ENCODE assay signal across 8 cellular contexts in the genomic region with DNA sequence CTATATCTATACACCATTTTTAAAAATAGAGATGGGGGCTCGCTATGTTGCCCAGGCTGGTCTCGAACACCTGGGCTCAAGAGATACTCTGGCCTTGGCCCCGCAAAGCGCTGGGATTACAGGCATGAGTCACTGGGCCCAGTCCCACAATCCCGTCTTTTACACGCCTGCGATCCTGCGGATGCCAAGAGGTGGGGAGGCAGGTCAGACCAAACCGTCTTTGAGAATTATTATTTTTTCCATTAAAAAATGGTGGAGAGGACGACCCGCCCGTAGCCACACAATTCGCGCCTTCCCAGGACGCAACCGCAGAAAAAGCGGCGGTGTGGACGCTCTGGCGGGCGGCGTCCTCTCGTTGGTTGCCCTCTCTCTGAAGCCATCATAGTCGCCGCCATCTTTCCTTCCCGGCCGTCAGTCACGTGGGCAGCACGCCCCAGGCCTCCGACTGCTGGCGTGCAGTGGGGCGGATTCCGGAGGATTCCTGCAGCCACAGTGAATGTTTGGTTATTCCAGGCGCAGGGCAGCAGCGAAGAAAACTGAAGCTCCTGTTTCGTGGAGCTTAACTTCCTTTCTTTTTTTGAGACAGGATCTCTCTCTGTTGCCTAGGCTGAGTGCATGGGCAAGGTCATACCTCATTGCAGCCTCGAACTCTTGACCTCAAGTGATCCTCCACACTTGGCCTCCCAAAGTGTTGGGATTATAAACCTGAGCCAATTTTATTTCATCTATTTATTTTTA. TPM values are rescaled to one million over a fixed set of nuclear protein-coding genes. Genes with fewer than 3 reads are reported as not detected.
A peak's percentile ranks its signal among the peaks of the same experiment; 100 is the strongest.
DNase-seq lines count a peak whose midpoint lies in the region; ATAC-seq, FAIRE-seq and TF ChIP-seq lines count a peak whose summit lies in the region.

No MANE protein-coding gene starts in this region.

- no peaks in the 10 kb centered on the region for H3K4me1 ChIP-seq in small intestine (ENCODE audit: control insufficient read depth in 2 of 2, insufficient read depth in 1 of 2, low read depth in 1 of 2, low read length in 1 of 2)

- H3K27ac ChIP-seq in CD4-positive, alpha-beta T cell (ENCODE audit: low read depth, low read length), result peak overlapping the region; percentile 10
- peak overlapping the region; percentile 52 to 89 for H3K27ac ChIP-seq in small intestine (ENCODE audit: low read depth in 1 of 2, low read length in 1 of 2)

- no peaks in the 10 kb centered on the region for H3K9me3 ChIP-seq in CD4-positive, alpha-beta T cell (ENCODE audit: control insufficient read depth, low read length)
- H3K9me3 ChIP-seq in small intestine (ENCODE audit: control insufficient read depth, low read depth), result no peaks in the 10 kb centered on the region

- FAIRE-seq in small intestine (lab: Jason Lieb, UNC), result no peak

- H3K4me1 Mint-ChIP-seq in CD4-positive, alpha-beta T cell (ENCODE audit: low read depth), result peaks cover 10% of the 10 kb centered on the region
- peaks cover 10 to 11% of the 10 kb centered on the region in 2 donors for H3K4me1 Mint-ChIP-seq in immature natural killer cell

- DNase-seq in CD4-positive, alpha-beta T cell, result peak; percentile 56 to 80 (median 71)
- DNase-seq in NCI-H2029 (lab: John Stamatoyannopoulos, UW) (peak; percentile 69), cardiac fibroblast (ENCODE audit: low read depth in 2 of 2) (peak; percentile 91 to 93), immature natural killer cell (peak; percentile 68 to 72 (median 71)), small intestine (peak; percentile 89)
- peak; percentile 46 to 66 (median 59) for DNase-seq in activated CD4-positive, CD25-positive, alpha-beta regulatory T cell (lab: John Stamatoyannopoulos, UW)

- H3K27me3 Mint-ChIP-seq in CD4-positive, alpha-beta T cell, result no peaks in the 10 kb centered on the region
- H3K27me3 Mint-ChIP-seq in immature natural killer cell (ENCODE audit: low read depth in 3 of 3), result peaks cover 2 to 5% (median 2%) of the 10 kb centered on the region in 3 donors

- no peaks in the 10 kb centered on the region for H3K36me3 ChIP-seq in small intestine (ENCODE audit: control insufficient read depth in 2 of 2, insufficient read depth in 2 of 2, low read length in 2 of 2)

- CTCF ChIA-PET in CD4-positive, alpha-beta T cell (lab: Charles Lee), result interaction anchor here (0.6 to 0.9 kb wide), 2 partner anchors 15 to 888 kb away, joined by 3 read pairs; partner anchors contain the start of gene SLC12A9

- H3K36me3 Mint-ChIP-seq in CD4-positive, alpha-beta T cell (ENCODE audit: low read depth), result no peaks in the 10 kb centered on the region
- H3K36me3 Mint-ChIP-seq in immature natural killer cell, result no peaks in the 10 kb centered on the region

- POLR2A ChIA-PET in CD4-positive, alpha-beta T cell (lab: Charles Lee), result interaction anchor here (0.6 to 1.2 kb wide), 4 partner anchors 15 to 119 kb away, joined by 3 to 8 read pairs (median 4); partner anchors contain the start of genes SLC12A9 and SRRT

- peak overlapping the region; percentile 76 for H3K27ac Mint-ChIP-seq in CD4-positive, alpha-beta T cell
- H3K27ac Mint-ChIP-seq in immature natural killer cell, result peak overlapping the region in 5 of 6 donors; percentile 51 to 88 (median 86)

- H3K27me3 ChIP-seq in CD4-positive, alpha-beta T cell (ENCODE audit: control insufficient read depth, insufficient read depth, low read length), result no peaks in the 10 kb centered on the region
- no peaks in the 10 kb centered on the region for H3K27me3 ChIP-seq in small intestine (ENCODE audit: control insufficient read depth in 2 of 2, insufficient read depth in 2 of 2, low read length in 2 of 2)

- no peak for TF ChIP-seq CTCF in CD4-positive, alpha-beta T cell (IDR thresholded peaks at IDR 0.05)
- no peak for TF ChIP-seq CTCF in cardiac fibroblast (IDR thresholded peaks at IDR 0.05; ENCODE audit: low read depth, low read length)

- H3K9me3 Mint-ChIP-seq in CD4-positive, alpha-beta T cell, result no peaks in the 10 kb centered on the region
- H3K9me3 Mint-ChIP-seq in immature natural killer cell, result no peaks in the 10 kb centered on the region

- WGBS in small intestine, 3 donors, result 2 to 4% (median 3%) methylated on average over 37 of the region's 37 CpGs

- peak; percentile 99 for ATAC-seq in CD4-positive, alpha-beta T cell (ENCODE audit: poor library complexity)
- peak; percentile 64 for ATAC-seq in GM21717 (IDR thresholded peaks at IDR 0.05; ENCODE audit: unreplicated experiment)
- ATAC-seq in GM21367 (IDR thresholded peaks at IDR 0.05; ENCODE audit: unreplicated experiment), result no peak

- peak overlapping the region; percentile 85 for H3K4me3 Mint-ChIP-seq in CD4-positive, alpha-beta T cell
- peak overlapping the region; percentile 87 to 93 (median 87) for H3K4me3 Mint-ChIP-seq in immature natural killer cell

- H3K4me3 ChIP-seq in cardiac fibroblast (replicated peaks in 1 of 2; ENCODE audit: low read depth in 2 of 2, low read length in 2 of 2) (peak overlapping the region; percentile 13 to 33), small intestine (ENCODE audit: low read depth in 1 of 2, low read length in 2 of 2) (peak overlapping the region in 1 of 2 donors; percentile 36)

- intact Hi-C loops in CD4-positive, alpha-beta T cell (cut with DNase I, micrococcal nuclease), result loop anchor here in 1 of 2 experiments (5.0 to 10.0 kb wide), 4 partner anchors 130 to 1222 kb away; partner anchors contain the start of genes FIS1, POP7, ZKSCAN1 and ZSCAN25

RNA-seq across cellular contexts. Expression of gene EPHB4, which starts 9.9 kb away (rescaled TPM):
- total RNA-seq in CD4-positive, alpha-beta T cell, result 1 to 10 TPM; 8.4 to 8.9 TPM
- polyA plus RNA-seq in immature natural killer cell (under 1 TPM in 1 of 3 donors, not detected in 2; 0.37 TPM), small intestine (10 to 100 TPM in 1 of 3 donors, 1 to 10 TPM in 2; 1.3 to 53.9 (median 2.7) TPM)

RNA-seq across cellular contexts. Expression of gene SLC12A9, which starts 15.2 kb away (rescaled TPM):
- total RNA-seq in CD4-positive, alpha-beta T cell, result 10 to 100 TPM; 26.3 to 28.2 TPM
- polyA plus RNA-seq in immature natural killer cell (1 to 10 TPM; 3.2 to 5.9 (median 4.7) TPM), small intestine (10 to 100 TPM; 10.5 to 28.8 (median 12.7) TPM)

RNA-seq across cellular contexts. Expression of gene TRIP6, which starts 29.9 kb away (rescaled TPM):
- total RNA-seq in CD4-positive, alpha-beta T cell, result 1 to 10 TPM; 4.3 to 6.1 TPM
- polyA plus RNA-seq in immature natural killer cell, result under 1 TPM in 1 of 3 donors, not detected in 2; 0.11 TPM
- 10 to 100 TPM in 2 of 3 donors, 1 to 10 TPM in 1; 3.4 to 23.1 (median 10.3) TPM for polyA plus RNA-seq in small intestine

RNA-seq across cellular contexts. Expression of gene SRRT, which starts 37.6 kb away (rescaled TPM):
- 100 to 1,000 TPM; 355 to 382 TPM for total RNA-seq in CD4-positive, alpha-beta T cell
- polyA plus RNA-seq in immature natural killer cell (10 to 100 TPM; 24.9 to 73.4 (median 33.2) TPM), small intestine (100 to 1,000 TPM in 1 of 3 donors, 10 to 100 TPM in 2; 77.1 to 113 (median 82.1) TPM)

RNA-seq across cellular contexts. Expression of gene UFSP1, which starts 52.2 kb away (rescaled TPM):
- 1 to 10 TPM; 1.1 to 1.5 TPM for total RNA-seq in CD4-positive, alpha-beta T cell
- polyA plus RNA-seq in immature natural killer cell, result 1 to 10 TPM in 1 of 3 donors, under 1 TPM in 1, not detected in 1; 0.59 to 1.1 TPM
- 1 to 10 TPM; 3.5 to 5.3 (median 4.9) TPM for polyA plus RNA-seq in small intestine
